ENCODE assay signal across 1 cellular context in genomic region chr1:230851291-230851691, GRCh38.
TF ChIP-seq lines count a peak whose summit lies in the region.

No MANE protein-coding gene starts in this region.

TF ChIP-seq in WTC11, 78 proteins besides CTCF, POLR2A, EP300 and RAD21 (continued from another document):
- no peak for TF ChIP-seq OVOL2 (CRISPR knock-in tag; IDR thresholded peaks at IDR 0.05; ENCODE audit: borderline replicate concordance)
- TF ChIP-seq, protein P1, sequence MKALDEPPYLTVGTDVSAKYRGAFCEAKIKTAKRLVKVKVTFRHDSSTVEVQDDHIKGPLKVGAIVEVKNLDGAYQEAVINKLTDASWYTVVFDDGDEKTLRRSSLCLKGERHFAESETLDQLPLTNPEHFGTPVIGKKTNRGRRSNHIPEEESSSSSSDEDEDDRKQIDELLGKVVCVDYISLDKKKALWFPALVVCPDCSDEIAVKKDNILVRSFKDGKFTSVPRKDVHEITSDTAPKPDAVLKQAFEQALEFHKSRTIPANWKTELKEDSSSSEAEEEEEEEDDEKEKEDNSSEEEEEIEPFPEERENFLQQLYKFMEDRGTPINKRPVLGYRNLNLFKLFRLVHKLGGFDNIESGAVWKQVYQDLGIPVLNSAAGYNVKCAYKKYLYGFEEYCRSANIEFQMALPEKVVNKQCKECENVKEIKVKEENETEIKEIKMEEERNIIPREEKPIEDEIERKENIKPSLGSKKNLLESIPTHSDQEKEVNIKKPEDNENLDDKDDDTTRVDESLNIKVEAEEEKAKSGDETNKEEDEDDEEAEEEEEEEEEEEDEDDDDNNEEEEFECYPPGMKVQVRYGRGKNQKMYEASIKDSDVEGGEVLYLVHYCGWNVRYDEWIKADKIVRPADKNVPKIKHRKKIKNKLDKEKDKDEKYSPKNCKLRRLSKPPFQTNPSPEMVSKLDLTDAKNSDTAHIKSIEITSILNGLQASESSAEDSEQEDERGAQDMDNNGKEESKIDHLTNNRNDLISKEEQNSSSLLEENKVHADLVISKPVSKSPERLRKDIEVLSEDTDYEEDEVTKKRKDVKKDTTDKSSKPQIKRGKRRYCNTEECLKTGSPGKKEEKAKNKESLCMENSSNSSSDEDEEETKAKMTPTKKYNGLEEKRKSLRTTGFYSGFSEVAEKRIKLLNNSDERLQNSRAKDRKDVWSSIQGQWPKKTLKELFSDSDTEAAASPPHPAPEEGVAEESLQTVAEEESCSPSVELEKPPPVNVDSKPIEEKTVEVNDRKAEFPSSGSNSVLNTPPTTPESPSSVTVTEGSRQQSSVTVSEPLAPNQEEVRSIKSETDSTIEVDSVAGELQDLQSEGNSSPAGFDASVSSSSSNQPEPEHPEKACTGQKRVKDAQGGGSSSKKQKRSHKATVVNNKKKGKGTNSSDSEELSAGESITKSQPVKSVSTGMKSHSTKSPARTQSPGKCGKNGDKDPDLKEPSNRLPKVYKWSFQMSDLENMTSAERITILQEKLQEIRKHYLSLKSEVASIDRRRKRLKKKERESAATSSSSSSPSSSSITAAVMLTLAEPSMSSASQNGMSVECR (CRISPR knock-in tag; IDR thresholded peaks at IDR 0.05; ENCODE audit: borderline replicate concordance) = no peak
- TF ChIP-seq NR3C1 (CRISPR knock-in tag; conservative IDR thresholded peaks at IDR 0.05; ENCODE audit: low read depth) = no peak
- no peak for TF ChIP-seq SOX15 (CRISPR knock-in tag; IDR thresholded peaks at IDR 0.05)
- TF ChIP-seq ETV6 (CRISPR knock-in tag; IDR thresholded peaks at IDR 0.05) = no peak
- TF ChIP-seq, protein P2, sequence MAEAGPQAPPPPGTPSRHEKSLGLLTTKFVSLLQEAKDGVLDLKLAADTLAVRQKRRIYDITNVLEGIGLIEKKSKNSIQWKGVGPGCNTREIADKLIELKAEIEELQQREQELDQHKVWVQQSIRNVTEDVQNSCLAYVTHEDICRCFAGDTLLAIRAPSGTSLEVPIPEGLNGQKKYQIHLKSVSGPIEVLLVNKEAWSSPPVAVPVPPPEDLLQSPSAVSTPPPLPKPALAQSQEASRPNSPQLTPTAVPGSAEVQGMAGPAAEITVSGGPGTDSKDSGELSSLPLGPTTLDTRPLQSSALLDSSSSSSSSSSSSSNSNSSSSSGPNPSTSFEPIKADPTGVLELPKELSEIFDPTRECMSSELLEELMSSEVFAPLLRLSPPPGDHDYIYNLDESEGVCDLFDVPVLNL (CRISPR knock-in tag; IDR thresholded peaks at IDR 0.05; ENCODE audit: borderline replicate concordance, low read depth) = no peak
- no peak for TF ChIP-seq FOXK1 (CRISPR knock-in tag; IDR thresholded peaks at IDR 0.05)
- TF ChIP-seq, protein P3, sequence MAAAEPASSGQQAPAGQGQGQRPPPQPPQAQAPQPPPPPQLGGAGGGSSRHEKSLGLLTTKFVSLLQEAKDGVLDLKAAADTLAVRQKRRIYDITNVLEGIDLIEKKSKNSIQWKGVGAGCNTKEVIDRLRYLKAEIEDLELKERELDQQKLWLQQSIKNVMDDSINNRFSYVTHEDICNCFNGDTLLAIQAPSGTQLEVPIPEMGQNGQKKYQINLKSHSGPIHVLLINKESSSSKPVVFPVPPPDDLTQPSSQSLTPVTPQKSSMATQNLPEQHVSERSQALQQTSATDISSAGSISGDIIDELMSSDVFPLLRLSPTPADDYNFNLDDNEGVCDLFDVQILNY (CRISPR knock-in tag; IDR thresholded peaks at IDR 0.05) = no peak
- no peak for TF ChIP-seq HMGA2 (CRISPR knock-in tag; IDR thresholded peaks at IDR 0.05)
- no peak for TF ChIP-seq KAT7 (CRISPR knock-in tag; IDR thresholded peaks at IDR 0.05; ENCODE audit: borderline replicate concordance)
- TF ChIP-seq, protein P4, sequence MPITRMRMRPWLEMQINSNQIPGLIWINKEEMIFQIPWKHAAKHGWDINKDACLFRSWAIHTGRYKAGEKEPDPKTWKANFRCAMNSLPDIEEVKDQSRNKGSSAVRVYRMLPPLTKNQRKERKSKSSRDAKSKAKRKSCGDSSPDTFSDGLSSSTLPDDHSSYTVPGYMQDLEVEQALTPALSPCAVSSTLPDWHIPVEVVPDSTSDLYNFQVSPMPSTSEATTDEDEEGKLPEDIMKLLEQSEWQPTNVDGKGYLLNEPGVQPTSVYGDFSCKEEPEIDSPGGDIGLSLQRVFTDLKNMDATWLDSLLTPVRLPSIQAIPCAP (CRISPR knock-in tag; IDR thresholded peaks at IDR 0.05) = no peak
- TF ChIP-seq FOXP1 (CRISPR knock-in tag; IDR thresholded peaks at IDR 0.05; ENCODE audit: borderline replicate concordance) = no peak
